In the genomic region with DNA sequence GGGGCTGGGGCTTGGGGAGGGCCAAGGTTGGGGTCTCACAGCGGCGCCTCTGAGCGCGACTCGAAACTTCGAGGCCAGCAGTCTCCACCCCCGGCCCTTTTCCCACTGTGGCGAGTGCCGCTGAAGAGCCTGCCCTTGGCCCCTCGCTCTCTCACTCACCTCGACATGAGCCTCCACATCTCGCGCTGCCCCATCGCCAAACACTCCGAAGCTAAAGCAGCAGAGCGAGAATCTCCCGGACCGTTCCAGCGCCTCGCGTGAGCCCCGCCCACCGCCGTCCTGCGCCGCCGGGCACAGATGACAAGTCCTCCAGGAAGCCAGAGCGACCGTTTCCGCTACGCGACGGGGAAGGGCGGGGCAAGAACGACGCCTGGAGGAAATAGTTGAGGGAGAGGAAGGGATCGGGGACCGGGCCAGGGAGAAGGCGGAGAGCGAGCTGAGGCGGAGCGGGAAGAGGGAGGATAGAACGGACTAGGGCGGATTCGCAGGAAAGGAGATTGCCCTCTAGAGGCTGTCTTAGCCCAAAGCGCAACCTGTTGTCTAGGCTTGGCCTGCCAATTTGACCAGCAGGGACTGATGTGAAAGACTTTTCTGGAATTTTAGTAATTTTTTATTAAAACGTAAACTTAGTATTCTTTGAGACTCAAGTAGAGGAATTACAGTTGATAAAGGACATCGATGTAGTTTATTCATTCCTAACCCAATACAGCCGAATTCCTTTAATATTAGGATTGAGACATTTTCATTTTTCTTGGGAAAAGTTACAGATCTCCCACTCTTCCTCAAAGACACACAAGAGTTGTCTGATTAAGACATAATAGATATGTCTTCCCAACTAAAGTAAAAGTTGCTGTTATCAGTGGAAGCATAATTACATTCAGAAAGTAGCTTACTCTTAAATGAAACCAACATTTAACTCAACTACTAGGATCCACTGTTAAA, we compare ENCODE assay signal across 8 cellular contexts. TPM values are rescaled to one million over a fixed set of nuclear protein-coding genes. Genes with fewer than 3 reads are reported as not detected.
DNase-seq lines count a peak whose midpoint lies in the region; ATAC-seq, FAIRE-seq and TF ChIP-seq lines count a peak whose summit lies in the region.

A gene with protein sequence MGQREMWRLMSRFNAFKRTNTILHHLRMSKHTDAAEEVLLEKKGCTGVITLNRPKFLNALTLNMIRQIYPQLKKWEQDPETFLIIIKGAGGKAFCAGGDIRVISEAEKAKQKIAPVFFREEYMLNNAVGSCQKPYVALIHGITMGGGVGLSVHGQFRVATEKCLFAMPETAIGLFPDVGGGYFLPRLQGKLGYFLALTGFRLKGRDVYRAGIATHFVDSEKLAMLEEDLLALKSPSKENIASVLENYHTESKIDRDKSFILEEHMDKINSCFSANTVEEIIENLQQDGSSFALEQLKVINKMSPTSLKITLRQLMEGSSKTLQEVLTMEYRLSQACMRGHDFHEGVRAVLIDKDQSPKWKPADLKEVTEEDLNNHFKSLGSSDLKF (minus strand): TSS at position 270 of the 942 bp plus-strand sequence. CDS start 76 bp downstream, at position 194.

- no peaks in the 10 kb centered on the region for H3K27me3 ChIP-seq in keratinocyte (ENCODE audit: control insufficient read depth, extremely low read depth, insufficient read depth, low read length)

- H3K9me1 ChIP-seq in keratinocyte (ENCODE audit: control insufficient read depth, extremely low read depth, insufficient read depth, low read length), result no peaks in the 10 kb centered on the region

- dilution Hi-C loops in keratinocyte (cut with MboI; ENCODE audit: extremely low pct_ligation_motif_present, low sequenced_read_pairs), result no loop called here

- H3K4me3 ChIP-seq in keratinocyte (ENCODE audit: control insufficient read depth in 2 of 3, extremely low read depth in 1 of 3, insufficient read depth in 2 of 3, low read depth in 1 of 3, low read length in 3 of 3), result peak within 1 kb of the TSS; percentile 71 to 89 (median 85)

- peak; percentile 75 for TF ChIP-seq POLR2A in GM18951 (IDR thresholded peaks at IDR 0.05; ENCODE audit: extremely low read depth, insufficient read depth, insufficient read length)

- DNase-seq in AG09319 (ENCODE audit: extremely low read depth, low read depth), result peak; percentile 96
- DNase-seq in NCI-H345 treated with DMSO at 0.1 percent for 48 hours (lab: John Stamatoyannopoulos, UW; ENCODE audit: unreplicated experiment), result peak; percentile 94
- DNase-seq in activated CD4-positive, CD25-positive, alpha-beta regulatory T cell treated with anti-CD3 and anti-CD28 coated beads, Interleukin-2, amount 50 U/mL, for 72 hours, result peak; percentile 89
- peak; percentile 95 for DNase-seq in cerebellum (ENCODE audit: low spot score)
- peak; percentile 81 for DNase-seq in keratinocyte (ENCODE audit: low read depth, low spot score)
- peak; percentile 97 for DNase-seq in stimulated activated CD4-positive, alpha-beta T cell treated with anti-CD3 and anti-CD28 coated beads, Interleukin-15, amount 100 ng/mL, for 24 hours

- H3K27ac ChIP-seq in keratinocyte (ENCODE audit: control insufficient read depth, insufficient read depth, low read length), result peak within 1 kb of the TSS; percentile 70

- H3K79me2 ChIP-seq in keratinocyte (ENCODE audit: control insufficient read depth, insufficient read depth, low read length), result peaks cover 11% of the 10 kb centered on the region

- ATAC-seq in HG03280 (IDR thresholded peaks at IDR 0.05; ENCODE audit: unreplicated experiment), result peak; percentile 91

- in situ Hi-C loops in GM18951 (cut with MboI; ENCODE audit: low sequenced_read_pairs, unreplicated experiment), result no loop called here

- H2AFZ ChIP-seq in keratinocyte (ENCODE audit: control insufficient read depth, low read length), result peak within 1 kb of the TSS; percentile 91

- peak within 1 kb of the TSS; percentile 73 for H3K9ac ChIP-seq in keratinocyte (ENCODE audit: control insufficient read depth, extremely low read depth, insufficient read depth, low read length)

- H3K9me3 ChIP-seq in keratinocyte (ENCODE audit: control insufficient read depth, low read depth, low read length), result no peaks in the 10 kb centered on the region

- no peaks in the 10 kb centered on the region for H4K20me1 ChIP-seq in keratinocyte (ENCODE audit: control insufficient read depth, extremely low read depth, insufficient read depth, low read length)

- peak; percentile 93 for TF ChIP-seq CTCF in AG09319 (IDR thresholded peaks at IDR 0.05; ENCODE audit: low read depth, low read length)
- TF ChIP-seq CTCF in keratinocyte (optimal IDR thresholded peaks at IDR 0.05 in 1 of 3, IDR thresholded peaks at IDR 0.05 in 1 of 3, conservative IDR thresholded peaks at IDR 0.05 in 1 of 3; ENCODE audit: extremely low read depth in 1 of 3, insufficient read depth in 2 of 3, low read length in 3 of 3), result peak; percentile 86 to 91 (median 88)

- peak within 1 kb of the TSS; percentile 98 for H3K4me2 ChIP-seq in keratinocyte (ENCODE audit: control insufficient read depth, extremely low read depth, insufficient read depth, low read depth, low read length)

- H3K4me1 ChIP-seq in keratinocyte (ENCODE audit: control insufficient read depth, extremely low read depth, insufficient read depth, low read length), result peaks cover 13% of the 10 kb centered on the region

- peak; percentile 94 for FAIRE-seq in keratinocyte (lab: Jason Lieb, UNC)

- H3K36me3 ChIP-seq in keratinocyte (ENCODE audit: control insufficient read depth in 2 of 2, extremely low read depth in 1 of 2, insufficient read depth in 2 of 2, low read length in 2 of 2), result no peaks in the 10 kb centered on the region

RNA-seq across cellular contexts. Expression of the gene that starts here (rescaled TPM):
- 36.6 TPM for total RNA-seq in cerebellum
- 9.5 to 19.4 TPM (median 10.6 TPM) in 3 replicates for polyA plus RNA-seq in keratinocyte
- 22.6 TPM for polyA plus RNA-seq in keratinocyte (2011; ENCODE audit: low read depth)
- polyA plus RNA-seq in keratinocyte (2011; cell fraction: cytosol; rRNA removed), result 7.4 and 12.0 TPM in 2 replicates
- 11.4 and 14.1 TPM in 2 replicates for polyA plus RNA-seq in keratinocyte (2011; cell fraction: nucleus; rRNA removed)
- 8.1 and 13.0 TPM in 2 replicates for polyA plus RNA-seq in keratinocyte (2012; ENCODE audit: low replicate concordance)
- polyA minus RNA-seq in keratinocyte, result 0.43 to 14.3 TPM (median 5.0 TPM) in 3 replicates
- polyA minus RNA-seq in keratinocyte (2011; cell fraction: cytosol; rRNA and poly(A)+ RNA removed), result 6.7 TPM
- polyA minus RNA-seq in keratinocyte (2011; cell fraction: nucleus; rRNA and poly(A)+ RNA removed), result 11.9 and 21.2 TPM in 2 replicates

Comparison
In these comparisons a context has a peak if more than half of its experiments do, and no peak if none do; other contexts are left out.
1. Peak in every context shown above with its lines: DNase-seq, ATAC-seq, H3K4me3 ChIP-seq and H3K27ac ChIP-seq.